ENCODE assay signal across 19 cellular contexts in genomic region chr7:128281605-128282380, GRCh38.
"Had no signal": no experiment of that assay in that cellular context is flagged by ENCODE, and none has a peak within 500 bp of the region (broad histone marks: within the 10 kb centered on the region; RNA-seq: fewer than 3 reads in every experiment).

No MANE protein-coding gene starts in this region.

- ATAC-seq: activated CD8-positive, alpha-beta T cell treated with anti-CD3 and anti-CD28 coated beads for 36 hours; activated T-cell treated with anti-CD3 and anti-CD28 coated beads, Interleukin-2, amount 50 U/mL, for 72 hours; left ventricle myocardium superior; naive thymus-derived CD8-positive, alpha-beta T cell; pancreas; sciatic nerve; stimulated activated memory B cell treated with anti-CD40 and anti-IgM and Interleukin-4, amounts not matched to agents 10 μg/mL and 1 μg/mL and 100 μg/mL, for 72 hours had no signal

- H3K4me3 ChIP-seq: adrenal gland, breast epithelium, esophagus squamous epithelium, pancreas, thoracic aorta had no signal

- H3K27ac ChIP-seq: adrenal gland, breast epithelium, esophagus squamous epithelium, neutrophil, pancreas, thoracic aorta had no signal

- H3K4me3 Mint-ChIP-seq: activated CD4-positive, alpha-beta T cell treated with anti-CD3 and anti-CD28 coated beads, Interleukin-2, amount 10 ng/mL, durations not matched to agents 24 days and 14 days; activated CD8-positive, alpha-beta T cell treated with anti-CD3 and anti-CD28 coated beads for 36 hours; activated T-cell treated with anti-CD3 and anti-CD28 coated beads, Interleukin-2, amount 50 U/mL, for 72 hours; memory B cell; naive thymus-derived CD8-positive, alpha-beta T cell; stimulated activated memory B cell treated with anti-CD40 and anti-IgM and Interleukin-4, amounts not matched to agents 10 μg/mL and 1 μg/mL and 100 μg/mL, for 72 hours had no signal

- H3K27me3 ChIP-seq: adrenal gland, breast epithelium, esophagus squamous epithelium, neutrophil, pancreas had no signal

- H3K9me3 ChIP-seq: adrenal gland, pancreas had no signal

- H3K4me1 Mint-ChIP-seq: activated CD4-positive, alpha-beta T cell treated with anti-CD3 and anti-CD28 coated beads, Interleukin-2, amount 10 ng/mL, durations not matched to agents 24 days and 14 days; memory B cell; naive thymus-derived CD8-positive, alpha-beta T cell; stimulated activated memory B cell treated with anti-CD40 and anti-IgM and Interleukin-4, amounts not matched to agents 10 μg/mL and 1 μg/mL and 100 μg/mL, for 72 hours had no signal

- H3K4me1 ChIP-seq: adrenal gland, breast epithelium, esophagus squamous epithelium, pancreas had no signal

- H3K36me3 ChIP-seq: adrenal gland, breast epithelium, neutrophil, pancreas had no signal

- DNase-seq: activated CD4-positive, alpha-beta T cell treated with anti-CD3 and anti-CD28 coated beads, Interleukin-2, amount 10 ng/mL, durations not matched to agents 24 days and 14 days; activated CD8-positive, alpha-beta T cell treated with anti-CD3 and anti-CD28 coated beads for 36 hours; activated effector memory CD4-positive, alpha-beta T cell treated with anti-CD3 and anti-CD28 coated beads, Interleukin-2, amount 50 U/mL, for 16 hours; activated naive CD4-positive, alpha-beta T cell treated with anti-CD3 and anti-CD28 coated beads, Interleukin-2, amount 50 U/mL, for 16 hours; activated T-cell treated with anti-CD3 and anti-CD28 coated beads, Interleukin-2, amount 50 U/mL, for 72 hours; adrenal gland; effector CD8-positive, alpha-beta T cell; esophagus squamous epithelium; left ventricle myocardium superior; naive thymus-derived CD8-positive, alpha-beta T cell; pancreas; stimulated activated CD4-positive, alpha-beta T cell treated with anti-CD3 and anti-CD28 coated beads, Interleukin-4, amount 100 ng/mL, for 24 hours; T1000 had no signal

- H3K27ac Mint-ChIP-seq: activated CD4-positive, alpha-beta T cell treated with anti-CD3 and anti-CD28 coated beads, Interleukin-2, amount 10 ng/mL, durations not matched to agents 24 days and 14 days; activated CD8-positive, alpha-beta T cell treated with anti-CD3 and anti-CD28 coated beads for 36 hours; activated T-cell treated with anti-CD3 and anti-CD28 coated beads, Interleukin-2, amount 50 U/mL, for 72 hours; memory B cell; stimulated activated memory B cell treated with anti-CD40 and anti-IgM and Interleukin-4, amounts not matched to agents 10 μg/mL and 1 μg/mL and 100 μg/mL, for 72 hours had no signal
